2 cellular contexts compared by ENCODE assay signal in genomic region chr10:5188358-5188757, GRCh38.
TF ChIP-seq lines count a peak whose summit lies in the region.

No MANE protein-coding gene starts in this region.

TF ChIP-seq in K562, 482 proteins besides CTCF, POLR2A, EP300 and RAD21 (continues in another document):
- TF ChIP-seq YY1 (IDR thresholded peaks at IDR 0.05; ENCODE audit: borderline replicate concordance in 1 of 3, control insufficient read depth in 1 of 3, extremely low read depth in 1 of 3, insufficient read depth in 3 of 3, insufficient read length in 1 of 3, insufficient replicate concordance in 2 of 3, low read depth in 1 of 3, low read length in 2 of 3) (no peak), CREB5 (CRISPR knock-in tag; IDR thresholded peaks at IDR 0.05) (no peak), ZBTB33 (CRISPR knock-in tag; IDR thresholded peaks at IDR 0.05) (no peak), ARID3B (CRISPR knock-in tag; IDR thresholded peaks at IDR 0.05; ENCODE audit: borderline replicate concordance) (no peak), ERF (CRISPR knock-in tag; IDR thresholded peaks at IDR 0.05) (no peak), ZZZ3 (IDR thresholded peaks at IDR 0.05) (no peak), NR1H2 (CRISPR knock-in tag; IDR thresholded peaks at IDR 0.05) (no peak), ZNF507 (tag; conservative IDR thresholded peaks at IDR 0.05) (no peak), NKRF (IDR thresholded peaks at IDR 0.05; ENCODE audit: borderline replicate concordance) (no peak), PHF20 (IDR thresholded peaks at IDR 0.05; ENCODE audit: partially characterized antibody) (no peak), ZNF592 (IDR thresholded peaks at IDR 0.05) (no peak), MTA2 (IDR thresholded peaks at IDR 0.05; ENCODE audit: low read depth) (no peak), ETV1 (tag; conservative IDR thresholded peaks at IDR 0.05; ENCODE audit: low read depth) (no peak)

TF ChIP-seq in HepG2, 621 proteins besides CTCF, POLR2A, EP300 and RAD21:
- TF ChIP-seq MAX (IDR thresholded peaks at IDR 0.05) = peak; percentile 37; the same call in 1 of the 2 replicates
- no peak for TF ChIP-seq ZNF280B (CRISPR knock-in tag; IDR thresholded peaks at IDR 0.05; ENCODE audit: borderline replicate concordance)
- no peak for TF ChIP-seq HMGA1 (CRISPR knock-in tag; conservative IDR thresholded peaks at IDR 0.05)
- TF ChIP-seq NR2C2 (CRISPR knock-in tag; IDR thresholded peaks at IDR 0.05; ENCODE audit: borderline replicate concordance) = no peak
- no peak for TF ChIP-seq POLR2AphosphoS2 (IDR thresholded peaks at IDR 0.05; ENCODE audit: low read depth, low read length)
- TF ChIP-seq GABPA (IDR thresholded peaks at IDR 0.05; ENCODE audit: low read depth, low read length) = no peak
- TF ChIP-seq GABPA (CRISPR knock-in tag; IDR thresholded peaks at IDR 0.05; ENCODE audit: low read depth) = no peak
- TF ChIP-seq KMT2B (CRISPR knock-in tag; IDR thresholded peaks at IDR 0.05) = no peak
- TF ChIP-seq ZMYM4 (CRISPR knock-in tag; IDR thresholded peaks at IDR 0.05) = 0 out of 2 replicates have a peak, but pooled peaks have one; percentile 47
- no peak for TF ChIP-seq ARNTL (CRISPR knock-in tag; IDR thresholded peaks at IDR 0.05)
